7 cellular contexts compared by ENCODE assay signal in genomic region chr19:44552324-44552723, GRCh38. TPM values are rescaled to one million over a fixed set of nuclear protein-coding genes. Genes with fewer than 3 reads are reported as not detected.
DNase-seq lines count a peak whose midpoint lies in the region; ATAC-seq lines count a peak whose summit lies in the region.

No MANE protein-coding gene starts in this region.

- DNase-seq in ELF-1 (ENCODE audit: low read depth, low spot score) = peak; percentile 94
- peak; percentile 31 for DNase-seq in Jurkat, Clone E6-1 (ENCODE audit: low read depth, low spot score)
- DNase-seq in activated CD8-positive, alpha-beta memory T cell treated with anti-CD3 and anti-CD28 coated beads for 48 hours (ENCODE audit: low read depth in 2 of 3, low spot score in 2 of 3) = peak; percentile 7 to 24 (median 11)
- DNase-seq in kidney tubule cell (ENCODE audit: low spot score) = peak; percentile 60
- no peak for DNase-seq in medulla oblongata (ENCODE audit: extremely low spot score)
- DNase-seq in pons (ENCODE audit: low spot score) = no peak

- no peak overlapping the region for H3K4me3 ChIP-seq in Jurkat, Clone E6-1 (ENCODE audit: low read length)

- no peak for ATAC-seq in HG03457 (IDR thresholded peaks at IDR 0.05; ENCODE audit: unreplicated experiment)

RNA-seq across cellular contexts. Expression of gene CEACAM20, which starts 22.8 kb away (rescaled TPM):
- not detected for polyA plus RNA-seq in Jurkat, Clone E6-1 (2012; ENCODE audit: insufficient read depth, insufficient read length)

RNA-seq across cellular contexts. Expression of gene ZNF180, which starts 52.0 kb away (rescaled TPM):
- polyA plus RNA-seq in Jurkat, Clone E6-1 (2012; ENCODE audit: insufficient read depth, insufficient read length) = 2.9 TPM

Comparison
In these comparisons a context has a peak if more than half of its experiments do, and no peak if none do; other contexts are left out.
1. DNase-seq: peak in ELF-1 (single experiment), Jurkat, Clone E6-1 (single experiment), activated CD8-positive, alpha-beta memory T cell treated with anti-CD3 and anti-CD28 coated beads for 48 hours (3 of 3) and kidney tubule cell (single experiment); none in medulla oblongata (single experiment) and pons (single experiment).